8 cellular contexts compared by ENCODE assay signal in the genomic region with DNA sequence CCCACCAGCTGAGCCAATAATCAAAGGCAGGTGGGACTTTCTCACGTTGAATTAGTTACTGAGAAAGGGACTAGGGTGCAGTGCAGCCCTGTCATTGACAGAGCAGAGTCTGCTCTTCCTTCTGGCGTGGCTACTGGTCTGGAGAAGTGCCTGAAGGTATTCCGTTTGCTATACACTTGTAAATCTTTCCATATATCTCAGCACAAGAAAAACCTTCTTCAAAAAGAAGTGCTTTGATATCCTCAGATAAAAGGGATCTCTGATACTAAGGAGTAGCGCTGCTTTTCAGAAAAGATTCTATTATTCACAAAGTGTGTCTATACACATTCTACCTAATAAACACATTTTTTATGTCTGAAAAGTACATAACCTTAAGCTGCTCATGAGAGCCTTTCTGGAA.
"Had no signal": no experiment of that assay in that cellular context is flagged by ENCODE, and none has a peak within 500 bp of the region (broad histone marks: within the 10 kb centered on the region; RNA-seq: fewer than 3 reads in every experiment).

No MANE protein-coding gene starts in this region.

- H3K27ac ChIP-seq: HL-60 had no signal

- FAIRE-seq: HepG2, HTR-8/SVneo, K562 had no signal

- H3K4me1 Mint-ChIP-seq: IgD-negative memory B cell had no signal

- H3K4me3 Mint-ChIP-seq: IgD-negative memory B cell had no signal

- H3K27ac Mint-ChIP-seq: IgD-negative memory B cell had no signal

- DNase-seq: IMR-90, KBM-7, KG1 had no signal

- H3K4me3 ChIP-seq: K562 had no signal
